ENCODE assay signal across 1 cellular context in the genomic region with DNA sequence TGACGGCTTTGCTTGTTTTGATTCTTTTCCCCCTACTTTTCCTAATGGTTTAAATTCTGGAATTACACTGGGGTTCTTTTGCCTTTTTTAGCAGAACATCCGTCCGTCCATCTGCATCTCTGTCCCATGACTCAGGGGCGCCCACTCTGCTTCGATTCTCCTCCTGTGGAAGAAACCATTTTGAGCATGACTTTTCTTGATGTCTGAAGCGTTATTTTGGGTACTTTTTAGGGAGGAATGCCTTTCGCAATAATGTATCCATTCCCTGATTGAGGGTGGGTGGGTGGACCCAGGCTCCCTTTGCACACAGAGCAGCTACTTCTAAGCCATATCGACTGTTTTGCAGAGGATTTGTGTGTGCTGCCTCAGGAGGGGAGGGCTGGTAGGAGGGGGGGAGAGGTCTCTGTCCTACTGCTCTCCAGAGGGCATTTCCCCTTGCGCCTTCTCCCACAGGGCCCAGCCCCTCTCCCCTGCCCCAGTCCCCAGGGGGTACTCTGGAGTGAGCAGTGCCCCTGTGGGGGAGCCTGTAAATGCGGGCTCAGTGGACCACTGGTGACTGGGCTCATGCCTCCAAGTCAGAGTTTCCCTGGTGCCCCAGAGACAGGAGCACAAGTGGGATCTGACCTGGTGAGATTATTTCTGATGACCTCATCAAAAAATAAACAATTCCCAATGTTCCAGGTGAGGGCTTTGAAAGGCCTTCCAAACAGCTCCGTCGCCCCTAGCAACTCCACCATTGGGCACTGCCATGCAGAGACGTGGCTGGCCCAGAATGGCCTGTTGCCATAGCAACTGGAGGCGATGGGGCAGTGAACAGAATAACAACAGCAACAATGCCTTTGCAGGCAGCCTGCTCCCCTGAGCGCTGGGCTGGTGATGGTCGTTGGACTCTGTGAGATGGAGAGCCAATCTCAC.
TF ChIP-seq lines count a peak whose summit lies in the region.

No MANE protein-coding gene starts in this region.

TF ChIP-seq in HepG2, 621 proteins besides CTCF, POLR2A, EP300 and RAD21 (continued from another document):
- peak; percentile 62; the same call in 1 of the 2 replicates for TF ChIP-seq RFX3 (CRISPR knock-in tag; IDR thresholded peaks at IDR 0.05)
